ENCODE assay signal across 4 cellular contexts in genomic region chrX:154168384-154168783, GRCh38. TPM values are rescaled to one million over a fixed set of nuclear protein-coding genes. Genes with fewer than 3 reads are reported as not detected.
"Had no signal": no experiment of that assay in that cellular context is flagged by ENCODE, and none has a peak within 500 bp of the region (broad histone marks: within the 10 kb centered on the region; RNA-seq: fewer than 3 reads in every experiment).

No MANE protein-coding gene starts in this region.

RNA-seq across cellular contexts. Expression of gene OPN1MW, which starts 14.0 kb away (rescaled TPM):
- total RNA-seq: LHCN-M2, M059J, MCF 10A, NCI-H460 had no signal

RNA-seq across cellular contexts. Expression of gene OPN1LW, which starts 24.3 kb away (rescaled TPM):
- total RNA-seq: LHCN-M2, M059J, MCF 10A, NCI-H460 had no signal

RNA-seq across cellular contexts. Expression of gene OPN1MW2, which starts 51.2 kb away (rescaled TPM):
- total RNA-seq: LHCN-M2, M059J, MCF 10A, NCI-H460 had no signal
